ENCODE assay signal across 1 cellular context in the genomic region with DNA sequence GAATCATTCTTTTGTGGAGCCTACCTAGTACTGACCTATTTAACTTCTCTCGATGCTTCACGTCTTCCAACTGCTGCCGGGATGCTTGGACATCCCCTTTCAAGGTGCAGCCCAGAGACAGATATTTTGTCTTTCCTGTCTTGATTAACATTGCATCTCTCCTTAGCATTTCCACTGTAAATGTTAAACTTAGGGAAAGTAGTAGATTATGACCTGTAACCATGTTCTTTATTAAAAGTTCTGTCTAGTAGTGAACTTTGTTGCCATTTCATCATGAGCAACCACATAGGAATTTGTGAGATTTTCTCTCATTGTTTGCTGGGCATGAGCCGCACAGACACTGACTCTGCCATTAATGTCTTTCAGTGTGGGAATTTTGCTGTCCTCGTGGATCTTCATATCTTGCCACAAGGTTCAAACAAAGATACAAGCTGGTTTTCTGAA.
TF ChIP-seq lines count a peak whose summit lies in the region.

No MANE protein-coding gene starts in this region.

TF ChIP-seq in HepG2, 621 proteins besides CTCF, POLR2A, EP300 and RAD21 (continued from another document and continues in another):
- TF ChIP-seq NAIF1 (CRISPR knock-in tag; IDR thresholded peaks at IDR 0.05; ENCODE audit: borderline replicate concordance) (no peak), MBNL3 (CRISPR knock-in tag; conservative IDR thresholded peaks at IDR 0.05) (no peak), SMC3 (IDR thresholded peaks at IDR 0.05; ENCODE audit: low read length) (peak; percentile 27; the same call in 1 of the 2 replicates), HOXA3 (CRISPR knock-in tag; IDR thresholded peaks at IDR 0.05) (no peak), ZSCAN31 (CRISPR knock-in tag; IDR thresholded peaks at IDR 0.05; ENCODE audit: low read depth) (no peak), ZNF234 (CRISPR knock-in tag; conservative IDR thresholded peaks at IDR 0.05) (no peak), ZZZ3 (CRISPR knock-in tag; IDR thresholded peaks at IDR 0.05; ENCODE audit: borderline replicate concordance) (no peak), XBP1 (CRISPR knock-in tag; IDR thresholded peaks at IDR 0.05) (no peak), HMG20A (CRISPR knock-in tag; IDR thresholded peaks at IDR 0.05; ENCODE audit: borderline replicate concordance) (peak; percentile 82; the same call in 1 of the 2 replicates), ZC3H4 (CRISPR knock-in tag; IDR thresholded peaks at IDR 0.05; ENCODE audit: borderline replicate concordance) (no peak), ZFYVE20 (CRISPR knock-in tag; IDR thresholded peaks at IDR 0.05; ENCODE audit: borderline replicate concordance, low read depth) (no peak), KLF12 (CRISPR knock-in tag; IDR thresholded peaks at IDR 0.05; ENCODE audit: borderline replicate concordance) (no peak), RBM22 (optimal IDR thresholded peaks at IDR 0.05; ENCODE audit: low read length) (no peak), PITX1 (CRISPR knock-in tag; IDR thresholded peaks at IDR 0.05) (no peak), ZMYM2 (CRISPR knock-in tag; IDR thresholded peaks at IDR 0.05) (no peak), ZNF205 (CRISPR knock-in tag; IDR thresholded peaks at IDR 0.05) (peak; percentile 42; the same call in 1 of the 2 replicates), ETV6 (CRISPR knock-in tag; conservative IDR thresholded peaks at IDR 0.05) (no peak), SMARCE1 (IDR thresholded peaks at IDR 0.05; ENCODE audit: borderline replicate concordance) (no peak; the same call in 1 of the 2 replicates), ELF3 (CRISPR knock-in tag; IDR thresholded peaks at IDR 0.05) (peak; percentile 61; the same call in 1 of the 2 replicates), ZNF124 (CRISPR knock-in tag; IDR thresholded peaks at IDR 0.05) (no peak), BCL6 (CRISPR knock-in tag; IDR thresholded peaks at IDR 0.05) (0 out of 2 replicates have a peak, but pooled peaks have one; percentile 8), AKAP8 (CRISPR knock-in tag; IDR thresholded peaks at IDR 0.05) (no peak), ZNF616 (CRISPR knock-in tag; IDR thresholded peaks at IDR 0.05; ENCODE audit: low read depth) (no peak), ZNF30 (CRISPR knock-in tag; IDR thresholded peaks at IDR 0.05) (no peak), ELF4 (CRISPR knock-in tag; IDR thresholded peaks at IDR 0.05; ENCODE audit: borderline replicate concordance) (no peak), SRY (CRISPR knock-in tag; IDR thresholded peaks at IDR 0.05) (no peak), NCOR1 (IDR thresholded peaks at IDR 0.05; ENCODE audit: borderline replicate concordance, low read length) (peak; percentile 28; the same call in 1 of the 2 replicates)
- TF ChIP-seq, protein P1, sequence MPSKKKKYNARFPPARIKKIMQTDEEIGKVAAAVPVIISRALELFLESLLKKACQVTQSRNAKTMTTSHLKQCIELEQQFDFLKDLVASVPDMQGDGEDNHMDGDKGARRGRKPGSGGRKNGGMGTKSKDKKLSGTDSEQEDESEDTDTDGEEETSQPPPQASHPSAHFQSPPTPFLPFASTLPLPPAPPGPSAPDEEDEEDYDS (CRISPR knock-in tag; IDR thresholded peaks at IDR 0.05) = 0 out of 2 replicates have a peak, but pooled peaks have one; percentile 16
- TF ChIP-seq, protein P2, sequence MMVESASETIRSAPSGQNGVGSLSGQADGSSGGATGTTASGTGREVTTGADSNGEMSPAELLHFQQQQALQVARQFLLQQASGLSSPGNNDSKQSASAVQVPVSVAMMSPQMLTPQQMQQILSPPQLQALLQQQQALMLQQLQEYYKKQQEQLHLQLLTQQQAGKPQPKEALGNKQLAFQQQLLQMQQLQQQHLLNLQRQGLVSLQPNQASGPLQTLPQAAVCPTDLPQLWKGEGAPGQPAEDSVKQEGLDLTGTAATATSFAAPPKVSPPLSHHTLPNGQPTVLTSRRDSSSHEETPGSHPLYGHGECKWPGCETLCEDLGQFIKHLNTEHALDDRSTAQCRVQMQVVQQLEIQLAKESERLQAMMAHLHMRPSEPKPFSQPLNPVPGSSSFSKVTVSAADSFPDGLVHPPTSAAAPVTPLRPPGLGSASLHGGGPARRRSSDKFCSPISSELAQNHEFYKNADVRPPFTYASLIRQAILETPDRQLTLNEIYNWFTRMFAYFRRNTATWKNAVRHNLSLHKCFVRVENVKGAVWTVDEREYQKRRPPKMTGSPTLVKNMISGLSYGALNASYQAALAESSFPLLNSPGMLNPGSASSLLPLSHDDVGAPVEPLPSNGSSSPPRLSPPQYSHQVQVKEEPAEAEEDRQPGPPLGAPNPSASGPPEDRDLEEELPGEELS (CRISPR knock-in tag; IDR thresholded peaks at IDR 0.05) = no peak
- TF ChIP-seq, protein P3, sequence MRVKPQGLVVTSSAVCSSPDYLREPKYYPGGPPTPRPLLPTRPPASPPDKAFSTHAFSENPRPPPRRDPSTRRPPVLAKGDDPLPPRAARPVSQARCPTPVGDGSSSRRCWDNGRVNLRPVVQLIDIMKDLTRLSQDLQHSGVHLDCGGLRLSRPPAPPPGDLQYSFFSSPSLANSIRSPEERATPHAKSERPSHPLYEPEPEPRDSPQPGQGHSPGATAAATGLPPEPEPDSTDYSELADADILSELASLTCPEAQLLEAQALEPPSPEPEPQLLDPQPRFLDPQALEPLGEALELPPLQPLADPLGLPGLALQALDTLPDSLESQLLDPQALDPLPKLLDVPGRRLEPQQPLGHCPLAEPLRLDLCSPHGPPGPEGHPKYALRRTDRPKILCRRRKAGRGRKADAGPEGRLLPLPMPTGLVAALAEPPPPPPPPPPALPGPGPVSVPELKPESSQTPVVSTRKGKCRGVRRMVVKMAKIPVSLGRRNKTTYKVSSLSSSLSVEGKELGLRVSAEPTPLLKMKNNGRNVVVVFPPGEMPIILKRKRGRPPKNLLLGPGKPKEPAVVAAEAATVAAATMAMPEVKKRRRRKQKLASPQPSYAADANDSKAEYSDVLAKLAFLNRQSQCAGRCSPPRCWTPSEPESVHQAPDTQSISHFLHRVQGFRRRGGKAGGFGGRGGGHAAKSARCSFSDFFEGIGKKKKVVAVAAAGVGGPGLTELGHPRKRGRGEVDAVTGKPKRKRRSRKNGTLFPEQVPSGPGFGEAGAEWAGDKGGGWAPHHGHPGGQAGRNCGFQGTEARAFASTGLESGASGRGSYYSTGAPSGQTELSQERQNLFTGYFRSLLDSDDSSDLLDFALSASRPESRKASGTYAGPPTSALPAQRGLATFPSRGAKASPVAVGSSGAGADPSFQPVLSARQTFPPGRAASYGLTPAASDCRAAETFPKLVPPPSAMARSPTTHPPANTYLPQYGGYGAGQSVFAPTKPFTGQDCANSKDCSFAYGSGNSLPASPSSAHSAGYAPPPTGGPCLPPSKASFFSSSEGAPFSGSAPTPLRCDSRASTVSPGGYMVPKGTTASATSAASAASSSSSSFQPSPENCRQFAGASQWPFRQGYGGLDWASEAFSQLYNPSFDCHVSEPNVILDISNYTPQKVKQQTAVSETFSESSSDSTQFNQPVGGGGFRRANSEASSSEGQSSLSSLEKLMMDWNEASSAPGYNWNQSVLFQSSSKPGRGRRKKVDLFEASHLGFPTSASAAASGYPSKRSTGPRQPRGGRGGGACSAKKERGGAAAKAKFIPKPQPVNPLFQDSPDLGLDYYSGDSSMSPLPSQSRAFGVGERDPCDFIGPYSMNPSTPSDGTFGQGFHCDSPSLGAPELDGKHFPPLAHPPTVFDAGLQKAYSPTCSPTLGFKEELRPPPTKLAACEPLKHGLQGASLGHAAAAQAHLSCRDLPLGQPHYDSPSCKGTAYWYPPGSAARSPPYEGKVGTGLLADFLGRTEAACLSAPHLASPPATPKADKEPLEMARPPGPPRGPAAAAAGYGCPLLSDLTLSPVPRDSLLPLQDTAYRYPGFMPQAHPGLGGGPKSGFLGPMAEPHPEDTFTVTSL (CRISPR knock-in tag; IDR thresholded peaks at IDR 0.05; ENCODE audit: borderline replicate concordance) = peak; percentile 48; the same call in 1 of the 2 replicates
- TF ChIP-seq, protein P4, sequence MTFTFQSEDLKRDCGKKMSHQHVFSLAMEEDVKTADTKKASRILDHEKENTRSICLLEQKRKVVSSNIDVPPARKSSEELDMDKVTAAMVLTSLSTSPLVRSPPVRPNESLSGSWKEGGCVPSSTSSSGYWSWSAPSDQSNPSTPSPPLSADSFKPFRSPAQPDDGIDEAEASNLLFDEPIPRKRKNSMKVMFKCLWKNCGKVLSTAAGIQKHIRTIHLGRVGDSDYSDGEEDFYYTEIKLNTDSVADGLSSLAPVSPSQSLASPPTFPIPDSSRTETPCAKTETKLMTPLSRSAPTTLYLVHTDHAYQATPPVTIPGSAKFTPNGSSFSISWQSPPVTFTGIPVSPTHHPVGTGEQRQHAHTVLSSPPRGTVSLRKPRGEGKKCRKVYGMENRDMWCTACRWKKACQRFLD (CRISPR knock-in tag; IDR thresholded peaks at IDR 0.05; ENCODE audit: borderline replicate concordance) = no peak
- TF ChIP-seq, protein P5, sequence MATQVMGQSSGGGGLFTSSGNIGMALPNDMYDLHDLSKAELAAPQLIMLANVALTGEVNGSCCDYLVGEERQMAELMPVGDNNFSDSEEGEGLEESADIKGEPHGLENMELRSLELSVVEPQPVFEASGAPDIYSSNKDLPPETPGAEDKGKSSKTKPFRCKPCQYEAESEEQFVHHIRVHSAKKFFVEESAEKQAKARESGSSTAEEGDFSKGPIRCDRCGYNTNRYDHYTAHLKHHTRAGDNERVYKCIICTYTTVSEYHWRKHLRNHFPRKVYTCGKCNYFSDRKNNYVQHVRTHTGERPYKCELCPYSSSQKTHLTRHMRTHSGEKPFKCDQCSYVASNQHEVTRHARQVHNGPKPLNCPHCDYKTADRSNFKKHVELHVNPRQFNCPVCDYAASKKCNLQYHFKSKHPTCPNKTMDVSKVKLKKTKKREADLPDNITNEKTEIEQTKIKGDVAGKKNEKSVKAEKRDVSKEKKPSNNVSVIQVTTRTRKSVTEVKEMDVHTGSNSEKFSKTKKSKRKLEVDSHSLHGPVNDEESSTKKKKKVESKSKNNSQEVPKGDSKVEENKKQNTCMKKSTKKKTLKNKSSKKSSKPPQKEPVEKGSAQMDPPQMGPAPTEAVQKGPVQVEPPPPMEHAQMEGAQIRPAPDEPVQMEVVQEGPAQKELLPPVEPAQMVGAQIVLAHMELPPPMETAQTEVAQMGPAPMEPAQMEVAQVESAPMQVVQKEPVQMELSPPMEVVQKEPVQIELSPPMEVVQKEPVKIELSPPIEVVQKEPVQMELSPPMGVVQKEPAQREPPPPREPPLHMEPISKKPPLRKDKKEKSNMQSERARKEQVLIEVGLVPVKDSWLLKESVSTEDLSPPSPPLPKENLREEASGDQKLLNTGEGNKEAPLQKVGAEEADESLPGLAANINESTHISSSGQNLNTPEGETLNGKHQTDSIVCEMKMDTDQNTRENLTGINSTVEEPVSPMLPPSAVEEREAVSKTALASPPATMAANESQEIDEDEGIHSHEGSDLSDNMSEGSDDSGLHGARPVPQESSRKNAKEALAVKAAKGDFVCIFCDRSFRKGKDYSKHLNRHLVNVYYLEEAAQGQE (IDR thresholded peaks at IDR 0.05; ENCODE audit: borderline replicate concordance in 1 of 2, low read depth in 1 of 2, low read length in 2 of 2) = no peak
- TF ChIP-seq, protein P6, sequence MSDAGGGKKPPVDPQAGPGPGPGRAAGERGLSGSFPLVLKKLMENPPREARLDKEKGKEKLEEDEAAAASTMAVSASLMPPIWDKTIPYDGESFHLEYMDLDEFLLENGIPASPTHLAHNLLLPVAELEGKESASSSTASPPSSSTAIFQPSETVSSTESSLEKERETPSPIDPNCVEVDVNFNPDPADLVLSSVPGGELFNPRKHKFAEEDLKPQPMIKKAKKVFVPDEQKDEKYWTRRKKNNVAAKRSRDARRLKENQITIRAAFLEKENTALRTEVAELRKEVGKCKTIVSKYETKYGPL (CRISPR knock-in tag; IDR thresholded peaks at IDR 0.05) = no peak
- TF ChIP-seq, protein P7, sequence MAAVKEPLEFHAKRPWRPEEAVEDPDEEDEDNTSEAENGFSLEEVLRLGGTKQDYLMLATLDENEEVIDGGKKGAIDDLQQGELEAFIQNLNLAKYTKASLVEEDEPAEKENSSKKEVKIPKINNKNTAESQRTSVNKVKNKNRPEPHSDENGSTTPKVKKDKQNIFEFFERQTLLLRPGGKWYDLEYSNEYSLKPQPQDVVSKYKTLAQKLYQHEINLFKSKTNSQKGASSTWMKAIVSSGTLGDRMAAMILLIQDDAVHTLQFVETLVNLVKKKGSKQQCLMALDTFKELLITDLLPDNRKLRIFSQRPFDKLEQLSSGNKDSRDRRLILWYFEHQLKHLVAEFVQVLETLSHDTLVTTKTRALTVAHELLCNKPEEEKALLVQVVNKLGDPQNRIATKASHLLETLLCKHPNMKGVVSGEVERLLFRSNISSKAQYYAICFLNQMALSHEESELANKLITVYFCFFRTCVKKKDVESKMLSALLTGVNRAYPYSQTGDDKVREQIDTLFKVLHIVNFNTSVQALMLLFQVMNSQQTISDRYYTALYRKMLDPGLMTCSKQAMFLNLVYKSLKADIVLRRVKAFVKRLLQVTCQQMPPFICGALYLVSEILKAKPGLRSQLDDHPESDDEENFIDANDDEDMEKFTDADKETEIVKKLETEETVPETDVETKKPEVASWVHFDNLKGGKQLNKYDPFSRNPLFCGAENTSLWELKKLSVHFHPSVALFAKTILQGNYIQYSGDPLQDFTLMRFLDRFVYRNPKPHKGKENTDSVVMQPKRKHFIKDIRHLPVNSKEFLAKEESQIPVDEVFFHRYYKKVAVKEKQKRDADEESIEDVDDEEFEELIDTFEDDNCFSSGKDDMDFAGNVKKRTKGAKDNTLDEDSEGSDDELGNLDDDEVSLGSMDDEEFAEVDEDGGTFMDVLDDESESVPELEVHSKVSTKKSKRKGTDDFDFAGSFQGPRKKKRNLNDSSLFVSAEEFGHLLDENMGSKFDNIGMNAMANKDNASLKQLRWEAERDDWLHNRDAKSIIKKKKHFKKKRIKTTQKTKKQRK (IDR thresholded peaks at IDR 0.05; ENCODE audit: low read length) = no peak
- TF ChIP-seq, protein P8, sequence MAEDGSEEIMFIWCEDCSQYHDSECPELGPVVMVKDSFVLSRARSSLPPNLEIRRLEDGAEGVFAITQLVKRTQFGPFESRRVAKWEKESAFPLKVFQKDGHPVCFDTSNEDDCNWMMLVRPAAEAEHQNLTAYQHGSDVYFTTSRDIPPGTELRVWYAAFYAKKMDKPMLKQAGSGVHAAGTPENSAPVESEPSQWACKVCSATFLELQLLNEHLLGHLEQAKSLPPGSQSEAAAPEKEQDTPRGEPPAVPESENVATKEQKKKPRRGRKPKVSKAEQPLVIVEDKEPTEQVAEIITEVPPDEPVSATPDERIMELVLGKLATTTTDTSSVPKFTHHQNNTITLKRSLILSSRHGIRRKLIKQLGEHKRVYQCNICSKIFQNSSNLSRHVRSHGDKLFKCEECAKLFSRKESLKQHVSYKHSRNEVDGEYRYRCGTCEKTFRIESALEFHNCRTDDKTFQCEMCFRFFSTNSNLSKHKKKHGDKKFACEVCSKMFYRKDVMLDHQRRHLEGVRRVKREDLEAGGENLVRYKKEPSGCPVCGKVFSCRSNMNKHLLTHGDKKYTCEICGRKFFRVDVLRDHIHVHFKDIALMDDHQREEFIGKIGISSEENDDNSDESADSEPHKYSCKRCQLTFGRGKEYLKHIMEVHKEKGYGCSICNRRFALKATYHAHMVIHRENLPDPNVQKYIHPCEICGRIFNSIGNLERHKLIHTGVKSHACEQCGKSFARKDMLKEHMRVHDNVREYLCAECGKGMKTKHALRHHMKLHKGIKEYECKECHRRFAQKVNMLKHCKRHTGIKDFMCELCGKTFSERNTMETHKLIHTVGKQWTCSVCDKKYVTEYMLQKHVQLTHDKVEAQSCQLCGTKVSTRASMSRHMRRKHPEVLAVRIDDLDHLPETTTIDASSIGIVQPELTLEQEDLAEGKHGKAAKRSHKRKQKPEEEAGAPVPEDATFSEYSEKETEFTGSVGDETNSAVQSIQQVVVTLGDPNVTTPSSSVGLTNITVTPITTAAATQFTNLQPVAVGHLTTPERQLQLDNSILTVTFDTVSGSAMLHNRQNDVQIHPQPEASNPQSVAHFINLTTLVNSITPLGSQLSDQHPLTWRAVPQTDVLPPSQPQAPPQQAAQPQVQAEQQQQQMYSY (CRISPR knock-in tag; IDR thresholded peaks at IDR 0.05) = no peak
- TF ChIP-seq, protein P9, sequence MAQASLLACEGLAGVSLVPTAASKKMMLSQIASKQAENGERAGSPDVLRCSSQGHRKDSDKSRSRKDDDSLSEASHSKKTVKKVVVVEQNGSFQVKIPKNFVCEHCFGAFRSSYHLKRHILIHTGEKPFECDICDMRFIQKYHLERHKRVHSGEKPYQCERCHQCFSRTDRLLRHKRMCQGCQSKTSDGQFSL (CRISPR knock-in tag; IDR thresholded peaks at IDR 0.05) = no peak
